Comparison of ENCODE assay signal across 14 cellular contexts in the genomic region with DNA sequence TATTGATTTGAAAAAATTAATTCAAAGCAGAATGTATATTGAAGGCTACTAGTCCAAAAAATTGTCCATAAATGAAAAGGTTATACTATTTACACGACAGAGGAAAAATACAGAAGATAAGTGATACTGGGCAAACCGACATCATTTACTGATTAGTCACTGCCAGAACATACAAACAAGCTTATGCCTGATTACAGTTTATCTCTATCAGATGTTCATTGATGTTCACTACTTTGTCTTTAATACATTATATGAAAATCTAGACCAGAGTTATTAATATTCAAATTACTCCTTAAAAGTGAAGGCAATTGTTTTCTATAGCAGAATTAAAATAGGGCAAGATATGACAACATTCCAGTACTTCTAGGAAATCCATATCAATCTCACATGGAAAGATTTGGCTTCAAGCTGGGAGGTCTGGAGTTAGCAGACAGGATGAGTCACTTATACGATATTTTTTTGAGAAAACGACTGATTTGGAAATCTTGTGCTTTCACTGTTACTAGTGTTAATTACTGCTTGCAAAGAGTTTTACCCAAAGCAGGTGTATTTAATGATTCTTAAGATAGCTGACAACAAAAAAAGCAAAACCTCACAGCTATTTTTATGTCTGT. TPM values are rescaled to one million over a fixed set of nuclear protein-coding genes. Genes with fewer than 3 reads are reported as not detected.
DNase-seq lines count a peak whose midpoint lies in the region; ATAC-seq, FAIRE-seq and TF ChIP-seq lines count a peak whose summit lies in the region.
"Had no signal": no experiment of that assay in that cellular context is flagged by ENCODE, and none has a peak within 500 bp of the region (broad histone marks: within the 10 kb centered on the region; RNA-seq: fewer than 3 reads in every experiment).

No MANE protein-coding gene starts in this region.

- no peaks in the 10 kb centered on the region for H3K9me2 ChIP-seq in SK-N-SH

- H3K36me3 ChIP-seq in SK-N-SH (replicated peaks in 1 of 2; ENCODE audit: control insufficient read depth in 1 of 2, insufficient read depth in 2 of 2, low read length in 1 of 2) (no peaks in the 10 kb centered on the region), gastroesophageal sphincter (peaks cover 0 to 18% of the 10 kb centered on the region in 2 donors)
- H3K36me3 ChIP-seq: neutrophil had no signal

- H3K4me3 ChIP-seq in SK-N-SH (ENCODE audit: low read depth in 2 of 2, low read length in 1 of 2): no peak overlapping the region
- H3K4me3 ChIP-seq in gastroesophageal sphincter: no peak overlapping the region
- H3K4me3 ChIP-seq: body of pancreas had no signal

- no peak overlapping the region for H3K9ac ChIP-seq in SK-N-SH

- no peak for TF ChIP-seq POLR2A in gastroesophageal sphincter (IDR thresholded peaks at IDR 0.05)

- H4K20me1 ChIP-seq in SK-N-SH (ENCODE audit: insufficient read depth): no peaks in the 10 kb centered on the region

- no peak overlapping the region for H3K4me2 ChIP-seq in SK-N-SH

- peak; percentile 9 for FAIRE-seq in TTC549 (lab: Jason Lieb, UNC)
- FAIRE-seq in D721Med (lab: Jason Lieb, UNC): no peak

- under 1% methylated on average over 4 of the region's 4 CpGs for WGBS in SK-N-SH (ENCODE audit: low lambda C conversion rate)
- 29 to 52% methylated on average over 4 of the region's 4 CpGs for WGBS in gastroesophageal sphincter (ENCODE audit: low coverage in 1 of 2), 2 donors

- no peaks in the 10 kb centered on the region for H3K27me3 ChIP-seq in SK-N-SH (ENCODE audit: insufficient read depth)
- H3K27me3 ChIP-seq in gastroesophageal sphincter: no peaks in the 10 kb centered on the region
- H3K27me3 ChIP-seq: body of pancreas, neutrophil had no signal

- H3K27ac ChIP-seq in SK-N-SH (ENCODE audit: low read depth in 2 of 2, low read length in 1 of 2) (no peak overlapping the region), gastroesophageal sphincter (no peak overlapping the region)
- H3K27ac ChIP-seq: body of pancreas, neutrophil had no signal

- TF ChIP-seq RAD21 in SK-N-SH (IDR thresholded peaks at IDR 0.05; ENCODE audit: low read length): no peak

- CTCF ChIA-PET in SK-N-SH (lab: Yijun Ruan, JAX): no interaction called here

- no peaks in the 10 kb centered on the region for H3K9me3 ChIP-seq in SK-N-SH
- H3K9me3 ChIP-seq in gastroesophageal sphincter: no peaks in the 10 kb centered on the region
- H3K9me3 ChIP-seq: body of pancreas, neutrophil had no signal

- peak; percentile 48; the same call in 1 of the 3 replicates for ATAC-seq in SK-N-SH treated with all-trans-retinoic acid at 6 μM for 48 hours
- ATAC-seq in gastroesophageal sphincter: no peak
- ATAC-seq: activated T-helper 17 cell treated with anti-CD3 and anti-CD28 coated beads, Interleukin-2, amount 50 U/mL, for 72 hours; body of pancreas; effector memory CD8-positive, alpha-beta T cell; T-helper 17 cell had no signal

- POLR2A ChIA-PET in SK-N-SH (lab: Yijun Ruan, JAX): no interaction called here

- no peak for DNase-seq in SK-N-SH
- peak; percentile 4 for DNase-seq in fibroblast of the conjunctiva (ENCODE audit: low read depth)
- DNase-seq in smooth muscle cell of the brain vasculature (ENCODE audit: low read depth, low spot score): peak; percentile 13
- DNase-seq in NCI-H2029 (lab: John Stamatoyannopoulos, UW): no peak
- no peak for DNase-seq in D721Med (ENCODE audit: insufficient read length, low spot score)
- DNase-seq: activated CD4-positive, alpha-beta T cell treated with anti-CD3 and anti-CD28 coated beads, Interleukin-2, amount 50 U/mL, for 4 hours; body of pancreas; effector memory CD8-positive, alpha-beta T cell; T-helper 17 cell had no signal

- H3K79me2 ChIP-seq in SK-N-SH (ENCODE audit: insufficient read depth): no peaks in the 10 kb centered on the region

- TF ChIP-seq CTCF in SK-N-SH (IDR thresholded peaks at IDR 0.05) (no peak), D721Med (IDR thresholded peaks at IDR 0.05; ENCODE audit: insufficient read depth, missing control alignments) (no peak), gastroesophageal sphincter (IDR thresholded peaks at IDR 0.05) (no peak)

- H3K4me1 ChIP-seq in SK-N-SH (ENCODE audit: control insufficient read depth in 1 of 2, insufficient read depth in 2 of 2, low read depth in 1 of 2, low read length in 1 of 2): no peaks in the 10 kb centered on the region
- no peaks in the 10 kb centered on the region for H3K4me1 ChIP-seq in gastroesophageal sphincter
- H3K4me1 ChIP-seq: body of pancreas had no signal

- no peaks in the 10 kb centered on the region for H3F3A ChIP-seq in SK-N-SH (replicated peaks; ENCODE audit: insufficient read depth)

- H2AFZ ChIP-seq in SK-N-SH (ENCODE audit: low read depth): no peak overlapping the region

- TF ChIP-seq EP300 in SK-N-SH (IDR thresholded peaks at IDR 0.05; ENCODE audit: borderline replicate concordance in 1 of 2, low read depth in 1 of 2, low read length in 1 of 2) (no peak), gastroesophageal sphincter (IDR thresholded peaks at IDR 0.05) (no peak)

TF ChIP-seq in SK-N-SH treated with all-trans-retinoic acid at 6 μM for 48 hours, 23 proteins besides CTCF, POLR2A, EP300 and RAD21:
- TF ChIP-seq ZC3H10 (CRISPR knock-in tag; IDR thresholded peaks at IDR 0.05) (no peak), GLIS3 (CRISPR knock-in tag; IDR thresholded peaks at IDR 0.05) (no peak), SNAI2 (CRISPR knock-in tag; IDR thresholded peaks at IDR 0.05) (no peak), ARNTL (CRISPR knock-in tag; IDR thresholded peaks at IDR 0.05; ENCODE audit: borderline replicate concordance, low read depth) (no peak), TCF4 (CRISPR knock-in tag; IDR thresholded peaks at IDR 0.05; ENCODE audit: borderline replicate concordance) (peak; percentile 40; the same call in 1 of the 2 replicates), PPARA (CRISPR knock-in tag; IDR thresholded peaks at IDR 0.05; ENCODE audit: borderline replicate concordance) (no peak)
- TF ChIP-seq, protein P1, sequence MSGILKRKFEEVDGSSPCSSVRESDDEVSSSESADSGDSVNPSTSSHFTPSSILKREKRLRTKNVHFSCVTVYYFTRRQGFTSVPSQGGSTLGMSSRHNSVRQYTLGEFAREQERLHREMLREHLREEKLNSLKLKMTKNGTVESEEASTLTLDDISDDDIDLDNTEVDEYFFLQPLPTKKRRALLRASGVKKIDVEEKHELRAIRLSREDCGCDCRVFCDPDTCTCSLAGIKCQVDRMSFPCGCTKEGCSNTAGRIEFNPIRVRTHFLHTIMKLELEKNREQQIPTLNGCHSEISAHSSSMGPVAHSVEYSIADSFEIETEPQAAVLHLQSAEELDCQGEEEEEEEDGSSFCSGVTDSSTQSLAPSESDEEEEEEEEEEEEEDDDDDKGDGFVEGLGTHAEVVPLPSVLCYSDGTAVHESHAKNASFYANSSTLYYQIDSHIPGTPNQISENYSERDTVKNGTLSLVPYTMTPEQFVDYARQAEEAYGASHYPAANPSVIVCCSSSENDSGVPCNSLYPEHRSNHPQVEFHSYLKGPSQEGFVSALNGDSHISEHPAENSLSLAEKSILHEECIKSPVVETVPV (CRISPR knock-in tag; IDR thresholded peaks at IDR 0.05): no peak
TF ChIP-seq in SK-N-SH treated with all-trans-retinoic acid at 6 μM for 48 hours: peak in this region for 1.

TF ChIP-seq in SK-N-SH, 30 proteins besides CTCF, POLR2A, EP300 and RAD21:
- TF ChIP-seq GATA2 (CRISPR knock-in tag; IDR thresholded peaks at IDR 0.05) (no peak), SIN3A (IDR thresholded peaks at IDR 0.05; ENCODE audit: borderline replicate concordance, low read depth, low read length) (no peak), JUND (IDR thresholded peaks at IDR 0.05) (no peak), NRF1 (IDR thresholded peaks at IDR 0.05; ENCODE audit: low read depth, low read length) (no peak)
- TF ChIP-seq, protein P2, sequence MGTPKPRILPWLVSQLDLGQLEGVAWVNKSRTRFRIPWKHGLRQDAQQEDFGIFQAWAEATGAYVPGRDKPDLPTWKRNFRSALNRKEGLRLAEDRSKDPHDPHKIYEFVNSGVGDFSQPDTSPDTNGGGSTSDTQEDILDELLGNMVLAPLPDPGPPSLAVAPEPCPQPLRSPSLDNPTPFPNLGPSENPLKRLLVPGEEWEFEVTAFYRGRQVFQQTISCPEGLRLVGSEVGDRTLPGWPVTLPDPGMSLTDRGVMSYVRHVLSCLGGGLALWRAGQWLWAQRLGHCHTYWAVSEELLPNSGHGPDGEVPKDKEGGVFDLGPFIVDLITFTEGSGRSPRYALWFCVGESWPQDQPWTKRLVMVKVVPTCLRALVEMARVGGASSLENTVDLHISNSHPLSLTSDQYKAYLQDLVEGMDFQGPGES (IDR thresholded peaks at IDR 0.05; ENCODE audit: low read depth, low read length): no peak

RNA-seq across cellular contexts. Expression of a gene that starts 31.8 kb away (rescaled TPM):
- polyA plus RNA-seq in SK-N-SH (2012; rRNA removed): not detected in 2 replicates
- polyA plus RNA-seq in SK-N-SH (2012; cell fraction: cytosol; rRNA removed): 0.03 TPM in 1 of 2 replicates, not detected in the other
- polyA plus RNA-seq in SK-N-SH (2012; cell fraction: nucleus; rRNA removed): not detected in 2 replicates
- 100 to 1,000 TPM in 1 of 4 donors, 10 to 100 TPM in 3; 22.6 to 178 (median 40.8) TPM for total RNA-seq in gastroesophageal sphincter

Comparison
In these comparisons a context has a peak if more than half of its experiments do, and no peak if none do; other contexts are left out.
1. DNase-seq: peak in fibroblast of the conjunctiva (single experiment) and smooth muscle cell of the brain vasculature (single experiment); none in SK-N-SH (single experiment), NCI-H2029 (single experiment) and D721Med (single experiment).